In genomic region chr10:97915346-97915745, GRCh38 we compare ENCODE assay signal across 10 cellular contexts.
DNase-seq lines count a peak whose midpoint lies in the region; ATAC-seq and TF ChIP-seq lines count a peak whose summit lies in the region.
"Had no signal": no experiment of that assay in that cellular context is flagged by ENCODE, and none has a peak within 500 bp of the region (broad histone marks: within the 10 kb centered on the region; RNA-seq: fewer than 3 reads in every experiment).

No MANE protein-coding gene starts in this region.

- CTCF ChIA-PET in Caco-2 (lab: Charles Lee), result interaction anchor here (0.7 to 1.8 kb wide), 7 partner anchors 12 to 394 kb away, joined by 3 to 58 read pairs (median 3); no protein-coding TSS in a partner anchor

- H3K27ac ChIP-seq in cingulate gyrus (ENCODE audit: low read depth, low read length), result peak overlapping the region; percentile 69

- intact Hi-C loops in Right ventricle myocardium inferior (cut with DNase I), result loop anchor here (2.0 kb wide), 2 partner anchors 125 to 393 kb away; no protein-coding TSS in a partner anchor
- intact Hi-C loops in cardiac septum (cut with DNase I), result loop anchor here (10.0 kb wide), 1 partner anchor 389 kb away; no protein-coding TSS in a partner anchor
- intact Hi-C loops in Caco-2 (cut with micrococcal nuclease; ENCODE audit: unreplicated experiment), result no loop called here

- POLR2A ChIA-PET in Caco-2 (lab: Charles Lee), result no interaction called here

- H3K27me3 Mint-ChIP-seq in Caco-2 (ENCODE audit: insufficient read depth, unreplicated experiment), result peaks cover 23% of the 10 kb centered on the region

- H3K27ac Mint-ChIP-seq in Caco-2 (ENCODE audit: unreplicated experiment), result no peak overlapping the region

- H3K9me3 ChIP-seq in Caco-2, result no peaks in the 10 kb centered on the region
- H3K9me3 ChIP-seq: A549 had no signal

- no peak overlapping the region for H3K4me3 ChIP-seq in Caco-2 (ENCODE audit: low read depth, low read length)
- H3K4me3 ChIP-seq: A549 had no signal

- no peaks in the 10 kb centered on the region for H3K36me3 Mint-ChIP-seq in Caco-2 (ENCODE audit: insufficient read depth, unreplicated experiment)

- no peak for TF ChIP-seq CTCF in Caco-2 (IDR thresholded peaks at IDR 0.05; ENCODE audit: insufficient read depth in 1 of 2, low read depth in 1 of 2, low read length in 1 of 2, severe bottlenecking in 1 of 2, unreplicated experiment in 1 of 2)

- peaks cover 1% of the 10 kb centered on the region; the same call in 1 of the 2 replicates for H3K27me3 ChIP-seq in Caco-2 (replicated peaks; ENCODE audit: control insufficient read depth, insufficient read depth, low read length)

- peak; percentile 39 for DNase-seq in Right ventricle myocardium inferior (ENCODE audit: missing footprints)
- no peak for DNase-seq in cardiac septum (ENCODE audit: low spot score)
- peak; percentile 53 for DNase-seq in NCI-H446 treated with DMSO at 0.1 percent for 48 hours (lab: John Stamatoyannopoulos, UW)
- DNase-seq in MV-4-11 (lab: John Stamatoyannopoulos, UW), result no peak
- no peak for DNase-seq in Caco-2
- DNase-seq in LoVo (ENCODE audit: low spot score), result no peak
- DNase-seq: NCI-H2107 had no signal

- ATAC-seq in Right ventricle myocardium inferior (no peak), HG02884 (IDR thresholded peaks at IDR 0.05; ENCODE audit: unreplicated experiment) (no peak)

- no TSS peak for BruUV-seq in Caco-2 (replicated peaks; lab: Mats Ljungman, UMichigan)

- H3K36me3 ChIP-seq in Caco-2 (ENCODE audit: control insufficient read depth, insufficient read depth, low read length), result no peaks in the 10 kb centered on the region

- H3K4me1 ChIP-seq in Caco-2, result no peaks in the 10 kb centered on the region

- no peaks in the 10 kb centered on the region for H3K4me1 Mint-ChIP-seq in Caco-2 (ENCODE audit: low read depth, unreplicated experiment)

- no peaks in the 10 kb centered on the region for H3K9me3 Mint-ChIP-seq in Caco-2 (ENCODE audit: unreplicated experiment)

- H3K4me3 Mint-ChIP-seq in Caco-2 (ENCODE audit: unreplicated experiment), result no peak overlapping the region

Comparison
In these comparisons a context has a peak if more than half of its experiments do, and no peak if none do; other contexts are left out.
1. DNase-seq: peak in Right ventricle myocardium inferior (single experiment) and NCI-H446 treated with DMSO at 0.1 percent for 48 hours (single experiment); none in cardiac septum (single experiment), MV-4-11 (single experiment), Caco-2 (0 of 2) and LoVo (single experiment).